Comparison of ENCODE assay signal across 8 cellular contexts in genomic region chr1:42817440-42817767, GRCh38. TPM values are rescaled to one million over a fixed set of nuclear protein-coding genes. Genes with fewer than 3 reads are reported as not detected.
DNase-seq lines count a peak whose midpoint lies in the region; ATAC-seq and TF ChIP-seq lines count a peak whose summit lies in the region.

No MANE protein-coding gene starts in this region.

- H3K9me3 ChIP-seq in Loucy (ENCODE audit: insufficient read depth, low read depth, low read length) (no peaks in the 10 kb centered on the region), ovary (no peaks in the 10 kb centered on the region)

- peak overlapping the region in 1 of 2 donors; percentile 99 for H3K27ac ChIP-seq in ovary

- H3K27me3 ChIP-seq in Loucy (ENCODE audit: insufficient read depth, low read length, poor library complexity, severe bottlenecking), result no peaks in the 10 kb centered on the region
- no peaks in the 10 kb centered on the region for H3K27me3 ChIP-seq in ovary

- TF ChIP-seq CTCF in Calu3 (IDR thresholded peaks at IDR 0.05; ENCODE audit: unreplicated experiment), result no peak
- TF ChIP-seq CTCF in Loucy (conservative IDR thresholded peaks at IDR 0.05; ENCODE audit: low read length), result no peak
- no peak for TF ChIP-seq CTCF in ovary (IDR thresholded peaks at IDR 0.05)
- TF ChIP-seq CTCF in omental fat pad (IDR thresholded peaks at IDR 0.05), result no peak

- no peak for ATAC-seq in effector memory CD8-positive, alpha-beta T cell (replicated peaks)
- ATAC-seq in omental fat pad (ENCODE audit: low FRiP score), result no peak
- ATAC-seq in GM21360 (IDR thresholded peaks at IDR 0.05; ENCODE audit: unreplicated experiment), result no peak

- 1 to 2% (median 1%) methylated on average over 13 of the region's 13 CpGs for WGBS in ovary, 3 donors

- H3K36me3 ChIP-seq in Loucy (ENCODE audit: insufficient read depth, low read length), result no peaks in the 10 kb centered on the region
- no peaks in the 10 kb centered on the region for H3K36me3 ChIP-seq in ovary

- H3K9me3 Mint-ChIP-seq in Calu3 (ENCODE audit: low read depth, unreplicated experiment), result no peaks in the 10 kb centered on the region
- no peaks in the 10 kb centered on the region for H3K9me3 Mint-ChIP-seq in effector memory CD8-positive, alpha-beta T cell

- H3K4me1 Mint-ChIP-seq in Calu3 (ENCODE audit: low read depth, unreplicated experiment), result peaks cover 11% of the 10 kb centered on the region
- peaks cover 12 to 24% of the 10 kb centered on the region in 2 donors for H3K4me1 Mint-ChIP-seq in effector memory CD8-positive, alpha-beta T cell (ENCODE audit: low read depth in 2 of 2)

- peak overlapping the region; percentile 75 for H2AFZ ChIP-seq in Loucy (ENCODE audit: low read length)

- no peaks in the 10 kb centered on the region; the same call in 1 of the 2 replicates for H3F3A ChIP-seq in Loucy (ENCODE audit: low read depth)

- H3K4me1 ChIP-seq in Loucy (ENCODE audit: insufficient read depth, low read length, poor library complexity, severe bottlenecking) (peaks cover 24% of the 10 kb centered on the region), ovary (ENCODE audit: insufficient read depth) (peaks cover 7% of the 10 kb centered on the region)

- no peak for TF ChIP-seq EP300 in ovary (IDR thresholded peaks at IDR 0.05)

- TF ChIP-seq POLR2A in ovary (IDR thresholded peaks at IDR 0.05), result no peak

- intact Hi-C loops in Calu3 (cut with micrococcal nuclease; ENCODE audit: unreplicated experiment), result no loop called here
- intact Hi-C loops in ovary (cut with DNase I), result loop anchor here in 1 of 4 donors (10.0 kb wide), 1 partner anchor 53 kb away; the partner anchor contains the start of genes C1orf50 and P3H1

- BruUV-seq in Calu3 (replicated peaks; lab: Mats Ljungman, UMichigan), result no TSS peak

- no peaks in the 10 kb centered on the region for H4K20me1 ChIP-seq in Loucy (ENCODE audit: insufficient read depth, low read length, poor library complexity, severe bottlenecking)

- CTCF ChIA-PET in Calu3 (lab: Charles Lee), result interaction anchor here (1.0 to 1.6 kb wide), 2 partner anchors 29 to 256 kb away, joined by 3 to 7 read pairs; partner anchors contain the start of gene ZNF691

- no peak for DNase-seq in Calu3
- no peak for DNase-seq in effector memory CD8-positive, alpha-beta T cell
- no peak for DNase-seq in ovary
- no peak for DNase-seq in NOMO-1 (lab: John Stamatoyannopoulos, UW; ENCODE audit: unreplicated experiment in 2 of 2)
- DNase-seq in omental fat pad (ENCODE audit: low spot score), result no peak
- DNase-seq in activated CD4-positive, alpha-beta T cell treated with anti-CD3 and anti-CD28 coated beads for 1 hour, result no peak

- H3K36me3 Mint-ChIP-seq in Calu3 (ENCODE audit: insufficient read depth, unreplicated experiment), result peaks cover 14% of the 10 kb centered on the region
- H3K36me3 Mint-ChIP-seq in effector memory CD8-positive, alpha-beta T cell (ENCODE audit: insufficient read depth), result no peaks in the 10 kb centered on the region

- H3K4me3 ChIP-seq in Loucy (ENCODE audit: low read length, poor library complexity, severe bottlenecking), result peak overlapping the region; percentile 70
- peak overlapping the region; percentile 90 for H3K4me3 ChIP-seq in ovary

- peaks cover 9% of the 10 kb centered on the region for H3K79me2 ChIP-seq in Loucy (ENCODE audit: insufficient read depth, low read length)

- no peaks in the 10 kb centered on the region for H3K9me2 ChIP-seq in Loucy (replicated peaks; ENCODE audit: low read depth, low read length)

- H3K4me3 Mint-ChIP-seq in Calu3 (ENCODE audit: low read depth, unreplicated experiment), result peak overlapping the region; percentile 84
- H3K4me3 Mint-ChIP-seq in effector memory CD8-positive, alpha-beta T cell, result peak overlapping the region; percentile 76 to 87

- H3K9ac ChIP-seq in Loucy (ENCODE audit: low read depth, low read length, poor library complexity, severe bottlenecking), result peak overlapping the region; percentile 85

- no peaks in the 10 kb centered on the region for H3K27me3 Mint-ChIP-seq in Calu3 (ENCODE audit: unreplicated experiment)
- no peaks in the 10 kb centered on the region for H3K27me3 Mint-ChIP-seq in effector memory CD8-positive, alpha-beta T cell

- H3K4me2 ChIP-seq in Loucy (ENCODE audit: low read depth, low read length, poor library complexity, severe bottlenecking), result peak overlapping the region; percentile 80

- no peak overlapping the region for H3K27ac Mint-ChIP-seq in Calu3 (ENCODE audit: unreplicated experiment)
- peak overlapping the region; percentile 74 to 89 for H3K27ac Mint-ChIP-seq in effector memory CD8-positive, alpha-beta T cell

RNA-seq across cellular contexts. Expression of gene SVBP, which starts 0.2 kb away (rescaled TPM):
- total RNA-seq in Calu3 (2022), result 10.1 and 10.8 TPM in 2 replicates
- total RNA-seq in ovary, result 10 to 100 TPM; 20.8 to 56.6 (median 30.3) TPM
- 10 to 100 TPM; 39.6 to 45.6 TPM for polyA plus RNA-seq in ovary
- 10 to 100 TPM; 12.1 to 40.7 (median 22.5) TPM for total RNA-seq in omental fat pad

RNA-seq across cellular contexts. Expression of gene ERMAP, which starts 0.5 kb away (rescaled TPM):
- total RNA-seq in Calu3 (2022) (8.0 and 9.3 TPM in 2 replicates), ovary (10 to 100 TPM in 1 of 7 donors, 1 to 10 TPM in 6; 3.2 to 10.6 (median 7.7) TPM), omental fat pad (10 to 100 TPM in 3 of 4 donors, 1 to 10 TPM in 1; 5.8 to 13.2 (median 12.6) TPM)
- polyA plus RNA-seq in ovary, result 10 to 100 TPM in 1 of 2 donors, 1 to 10 TPM in 1; 5.0 to 12.8 TPM

RNA-seq across cellular contexts. Expression of gene ZNF691, which starts 29.0 kb away (rescaled TPM):
- total RNA-seq in Calu3 (2022) (11.8 and 12.0 TPM in 2 replicates), ovary (10 to 100 TPM in 6 of 7 donors, 1 to 10 TPM in 1; 7.9 to 13.4 (median 12.1) TPM), omental fat pad (10 to 100 TPM in 1 of 4 donors, 1 to 10 TPM in 3; 6.2 to 11.2 (median 8.8) TPM)
- polyA plus RNA-seq in ovary, result 10 to 100 TPM; 12.7 to 14.1 TPM

RNA-seq across cellular contexts. Expression of gene TMEM269, which starts 32.6 kb away (rescaled TPM):
- total RNA-seq in Calu3 (2022) (0.94 and 1.7 TPM in 2 replicates), ovary (under 1 TPM in 4 of 7 donors, not detected in 3; 0.12 to 0.62 (median 0.55) TPM), omental fat pad (under 1 TPM in 1 of 4 donors, not detected in 3; 0.46 TPM)
- polyA plus RNA-seq in ovary, result under 1 TPM; 0.07 TPM

RNA-seq across cellular contexts. Expression of gene C1orf50, which starts 50.4 kb away (rescaled TPM):
- 7.7 and 9.4 TPM in 2 replicates for total RNA-seq in Calu3 (2022)
- total RNA-seq in ovary, result 10 to 100 TPM in 1 of 7 donors, 1 to 10 TPM in 6; 1.3 to 10.1 (median 5.8) TPM
- polyA plus RNA-seq in ovary, result 10 to 100 TPM in 1 of 2 donors, 1 to 10 TPM in 1; 3.7 to 13.6 TPM
- 1 to 10 TPM; 2.4 to 4.3 (median 3.1) TPM for total RNA-seq in omental fat pad
